12 cellular contexts compared by ENCODE assay signal in genomic region chr2:153059338-153060052, GRCh38.
DNase-seq lines count a peak whose midpoint lies in the region; ATAC-seq and TF ChIP-seq lines count a peak whose summit lies in the region.
"Had no signal": no experiment of that assay in that cellular context is flagged by ENCODE, and none has a peak within 500 bp of the region (broad histone marks: within the 10 kb centered on the region; RNA-seq: fewer than 3 reads in every experiment).

No MANE protein-coding gene starts in this region.

- H3K9me3 Mint-ChIP-seq in Caco-2 (ENCODE audit: unreplicated experiment): no peaks in the 10 kb centered on the region
- H3K9me3 Mint-ChIP-seq: CD4-positive, alpha-beta T cell had no signal

- peaks cover 18% of the 10 kb centered on the region for H3K4me1 ChIP-seq in Caco-2
- peaks cover 17% of the 10 kb centered on the region for H3K4me1 ChIP-seq in HUES48 (ENCODE audit: control insufficient read depth, insufficient read depth, low read length)
- H3K4me1 ChIP-seq in tibial nerve: no peaks in the 10 kb centered on the region

- POLR2A ChIA-PET in Caco-2 (lab: Charles Lee): no interaction called here

- H3K4me3 Mint-ChIP-seq in Caco-2 (ENCODE audit: unreplicated experiment): peak overlapping the region; percentile 54
- H3K4me3 Mint-ChIP-seq: CD4-positive, alpha-beta T cell; HFFc6 had no signal

- H3K36me3 Mint-ChIP-seq in Caco-2 (ENCODE audit: insufficient read depth, unreplicated experiment): no peaks in the 10 kb centered on the region

- H3K9ac ChIP-seq in HUES48 (ENCODE audit: low read depth, low read length): 0 out of 2 replicates have a peak overlapping the region, but pooled peaks have one; percentile 23

- TF ChIP-seq CTCF in Caco-2 (IDR thresholded peaks at IDR 0.05; ENCODE audit: insufficient read depth in 1 of 2, low read depth in 1 of 2, low read length in 1 of 2, severe bottlenecking in 1 of 2, unreplicated experiment in 1 of 2) (no peak), tibial nerve (IDR thresholded peaks at IDR 0.05) (no peak)

- no peak for TF ChIP-seq EP300 in tibial nerve (IDR thresholded peaks at IDR 0.05)

- in situ Hi-C loops in SK-MEL-5 (cut with HindIII; ENCODE audit: low pct_unique_long_range_greater_than_20kb, low sequenced_read_pairs): no loop called here

- DNase-seq in Caco-2: peak; percentile 43 to 57
- peak; percentile 2 for DNase-seq in SK-MEL-5 (ENCODE audit: low read depth, low spot score)
- DNase-seq in kidney glomerular epithelial cell (lab: John Stamatoyannopoulos, UW): peak; percentile 78
- DNase-seq in NCI-H2196 (lab: John Stamatoyannopoulos, UW; ENCODE audit: unreplicated experiment): no peak
- DNase-seq in tibial nerve (ENCODE audit: low spot score in 2 of 2): no peak
- DNase-seq in left ventricle myocardium superior: no peak
- DNase-seq: activated CD4-positive, alpha-beta T cell treated with anti-CD3 and anti-CD28 coated beads, Interleukin-2, amount 50 U/mL, for 4 hours; CD4-positive, alpha-beta T cell; HFFc6; stimulated activated CD4-positive, alpha-beta T cell treated with anti-CD3 and anti-CD28 coated beads, Interleukin-1b, Interleukin-23, amount 100 ng/mL, for 48 hours had no signal

- H3K36me3 ChIP-seq in Caco-2 (ENCODE audit: control insufficient read depth, insufficient read depth, low read length) (no peaks in the 10 kb centered on the region), HUES48 (ENCODE audit: control insufficient read depth, insufficient read depth, low read length) (no peaks in the 10 kb centered on the region), tibial nerve (no peaks in the 10 kb centered on the region)

- 44 to 53% methylated on average over 3 of the region's 3 CpGs for WGBS in tibial nerve, 2 donors

- H3K27ac Mint-ChIP-seq in Caco-2 (ENCODE audit: unreplicated experiment): peak overlapping the region; percentile 63
- H3K27ac Mint-ChIP-seq: CD4-positive, alpha-beta T cell; HFFc6 had no signal

- peaks cover 15% of the 10 kb centered on the region for H3K4me1 Mint-ChIP-seq in Caco-2 (ENCODE audit: low read depth, unreplicated experiment)

- H3K9me3 ChIP-seq in Caco-2: no peaks in the 10 kb centered on the region
- H3K9me3 ChIP-seq in HUES48 (ENCODE audit: control insufficient read depth, insufficient read depth, low read length): no peaks in the 10 kb centered on the region
- no peaks in the 10 kb centered on the region for H3K9me3 ChIP-seq in tibial nerve

- BruUV-seq in Caco-2 (replicated peaks; lab: Mats Ljungman, UMichigan): no TSS peak

- peak overlapping the region; percentile 86 for H3K27ac ChIP-seq in HUES48 (ENCODE audit: low read depth, low read length)
- H3K27ac ChIP-seq in tibial nerve: no peak overlapping the region

- ATAC-seq in GM21717 (IDR thresholded peaks at IDR 0.05; ENCODE audit: unreplicated experiment) (no peak), left ventricle myocardium superior (no peak)

- H3K27me3 Mint-ChIP-seq in Caco-2 (ENCODE audit: insufficient read depth, unreplicated experiment): no peaks in the 10 kb centered on the region
- H3K27me3 Mint-ChIP-seq: CD4-positive, alpha-beta T cell had no signal

- H3K4me3 ChIP-seq in Caco-2 (ENCODE audit: low read depth, low read length): no peak overlapping the region
- no peak overlapping the region; the same call in 1 of the 2 replicates for H3K4me3 ChIP-seq in HUES48 (ENCODE audit: low read depth, low read length)
- H3K4me3 ChIP-seq in tibial nerve: no peak overlapping the region

- TF ChIP-seq POLR2A in tibial nerve (IDR thresholded peaks at IDR 0.05): no peak

- H3K27me3 ChIP-seq in Caco-2 (replicated peaks; ENCODE audit: control insufficient read depth, insufficient read depth, low read length) (no peaks in the 10 kb centered on the region), HUES48 (ENCODE audit: control insufficient read depth, insufficient read depth, low read length) (no peaks in the 10 kb centered on the region), tibial nerve (no peaks in the 10 kb centered on the region)

- CTCF ChIA-PET in Caco-2 (lab: Charles Lee): no interaction called here

- intact Hi-C loops in Caco-2 (cut with micrococcal nuclease; ENCODE audit: unreplicated experiment) (loop anchor here (5.0 kb wide), 1 partner anchor 107 kb away; no protein-coding TSS in a partner anchor), left ventricle myocardium superior (cut with micrococcal nuclease) (no loop called here)

Comparison
In these comparisons a context has a peak if more than half of its experiments do, and no peak if none do; other contexts are left out.
1. DNase-seq: peak in Caco-2 (2 of 2), SK-MEL-5 (single experiment) and kidney glomerular epithelial cell (single experiment); none in NCI-H2196 (single experiment), tibial nerve (0 of 2) and left ventricle myocardium superior (single experiment).